12 cellular contexts compared by ENCODE assay signal in genomic region chr4:94827481-94828110, GRCh38.
A peak's percentile ranks its signal among the peaks of the same experiment; 100 is the strongest.
DNase-seq lines count a peak whose midpoint lies in the region; ATAC-seq lines count a peak whose summit lies in the region.
"Had no signal": no experiment of that assay in that cellular context is flagged by ENCODE, and none has a peak within 500 bp of the region (broad histone marks: within the 10 kb centered on the region; RNA-seq: fewer than 3 reads in every experiment).

No MANE protein-coding gene starts in this region.

- H3K4me3 Mint-ChIP-seq in activated T-cell treated with anti-CD3 and anti-CD28 coated beads, Interleukin-2, amount 50 U/mL, for 72 hours, result no peak overlapping the region
- H3K4me3 Mint-ChIP-seq in activated T-helper 17 cell treated with anti-CD3 and anti-CD28 coated beads, Interleukin-2, amount 50 U/mL, for 72 hours, result no peak overlapping the region
- H3K4me3 Mint-ChIP-seq: B cell had no signal

- H3K36me3 Mint-ChIP-seq in activated T-cell treated with anti-CD3 and anti-CD28 coated beads, Interleukin-2, amount 50 U/mL, for 72 hours (ENCODE audit: insufficient read depth in 2 of 2), result no peaks in the 10 kb centered on the region
- H3K36me3 Mint-ChIP-seq in activated T-helper 17 cell treated with anti-CD3 and anti-CD28 coated beads, Interleukin-2, amount 50 U/mL, for 72 hours (ENCODE audit: low read depth), result no peaks in the 10 kb centered on the region

- peak; percentile 52 to 57 for ATAC-seq in activated T-cell treated with anti-CD3 and anti-CD28 coated beads, Interleukin-2, amount 50 U/mL, for 72 hours (replicated peaks in 1 of 2)
- ATAC-seq in activated T-helper 17 cell treated with anti-CD3 and anti-CD28 coated beads, Interleukin-2, amount 50 U/mL, for 72 hours (replicated peaks), result peak; percentile 81
- no peak for ATAC-seq in GM21786 (IDR thresholded peaks at IDR 0.05; ENCODE audit: unreplicated experiment)
- ATAC-seq: heart right ventricle had no signal

- no peaks in the 10 kb centered on the region for H3K9me3 Mint-ChIP-seq in activated T-cell treated with anti-CD3 and anti-CD28 coated beads, Interleukin-2, amount 50 U/mL, for 72 hours
- no peaks in the 10 kb centered on the region for H3K9me3 Mint-ChIP-seq in activated T-helper 17 cell treated with anti-CD3 and anti-CD28 coated beads, Interleukin-2, amount 50 U/mL, for 72 hours

- no peak for DNase-seq in activated T-cell treated with anti-CD3 and anti-CD28 coated beads, Interleukin-2, amount 50 U/mL, for 72 hours
- DNase-seq in activated T-cell treated with anti-CD3 and anti-CD28 coated beads, Interleukin-2, amount 50 U/mL, for 48 hours, result no peak
- DNase-seq in foreskin melanocyte, result peak; percentile 20
- DNase-seq in stromal cell of bone marrow (ENCODE audit: low read depth), result peak; percentile 78
- no peak for DNase-seq in NCI-H1105 (lab: John Stamatoyannopoulos, UW)
- no peak for DNase-seq in NCI-H345 treated with DMSO at 0.1 percent for 48 hours (lab: John Stamatoyannopoulos, UW; ENCODE audit: unreplicated experiment)
- DNase-seq: heart right ventricle, NCI-H1417, Right ventricle myocardium superior had no signal

- no peaks in the 10 kb centered on the region for H3K27me3 Mint-ChIP-seq in activated T-cell treated with anti-CD3 and anti-CD28 coated beads, Interleukin-2, amount 50 U/mL, for 72 hours (ENCODE audit: low read depth)
- peaks cover 7% of the 10 kb centered on the region for H3K27me3 Mint-ChIP-seq in activated T-helper 17 cell treated with anti-CD3 and anti-CD28 coated beads, Interleukin-2, amount 50 U/mL, for 72 hours
- H3K27me3 Mint-ChIP-seq: B cell had no signal

- H3K27ac Mint-ChIP-seq in activated T-cell treated with anti-CD3 and anti-CD28 coated beads, Interleukin-2, amount 50 U/mL, for 72 hours, result no peak overlapping the region
- H3K27ac Mint-ChIP-seq in activated T-helper 17 cell treated with anti-CD3 and anti-CD28 coated beads, Interleukin-2, amount 50 U/mL, for 72 hours, result no peak overlapping the region
- H3K27ac Mint-ChIP-seq: B cell had no signal

- H3K4me1 Mint-ChIP-seq in activated T-cell treated with anti-CD3 and anti-CD28 coated beads, Interleukin-2, amount 50 U/mL, for 72 hours (ENCODE audit: low read depth), result no peaks in the 10 kb centered on the region
- no peaks in the 10 kb centered on the region for H3K4me1 Mint-ChIP-seq in activated T-helper 17 cell treated with anti-CD3 and anti-CD28 coated beads, Interleukin-2, amount 50 U/mL, for 72 hours
- H3K4me1 Mint-ChIP-seq: B cell had no signal

Comparison
In these comparisons a context has a peak if more than half of its experiments do, and no peak if none do; other contexts are left out.
1. DNase-seq: peak in foreskin melanocyte (single experiment) and stromal cell of bone marrow (single experiment); none in activated T-cell treated with anti-CD3 and anti-CD28 coated beads, Interleukin-2, amount 50 U/mL, for 72 hours (0 of 2), activated T-cell treated with anti-CD3 and anti-CD28 coated beads, Interleukin-2, amount 50 U/mL, for 48 hours (0 of 2), NCI-H1105 (single experiment) and NCI-H345 treated with DMSO at 0.1 percent for 48 hours (single experiment).